Comparison of ENCODE assay signal across 1 cellular context in genomic region chr14:69848903-69849391, GRCh38.
TF ChIP-seq lines count a peak whose summit lies in the region.

No MANE protein-coding gene starts in this region.

TF ChIP-seq in HEK293, 187 proteins besides CTCF, POLR2A, EP300 and RAD21 (continued from another document):
- TF ChIP-seq ZBTB10 (tag by site-specific recombination; IDR thresholded peaks at IDR 0.05), result no peak
- no peak for TF ChIP-seq ZNF24 (tag by site-specific recombination; IDR thresholded peaks at IDR 0.05)
- TF ChIP-seq ZFP37 (tag by site-specific recombination; IDR thresholded peaks at IDR 0.05), result no peak
